ENCODE assay signal across 8 cellular contexts in the genomic region with DNA sequence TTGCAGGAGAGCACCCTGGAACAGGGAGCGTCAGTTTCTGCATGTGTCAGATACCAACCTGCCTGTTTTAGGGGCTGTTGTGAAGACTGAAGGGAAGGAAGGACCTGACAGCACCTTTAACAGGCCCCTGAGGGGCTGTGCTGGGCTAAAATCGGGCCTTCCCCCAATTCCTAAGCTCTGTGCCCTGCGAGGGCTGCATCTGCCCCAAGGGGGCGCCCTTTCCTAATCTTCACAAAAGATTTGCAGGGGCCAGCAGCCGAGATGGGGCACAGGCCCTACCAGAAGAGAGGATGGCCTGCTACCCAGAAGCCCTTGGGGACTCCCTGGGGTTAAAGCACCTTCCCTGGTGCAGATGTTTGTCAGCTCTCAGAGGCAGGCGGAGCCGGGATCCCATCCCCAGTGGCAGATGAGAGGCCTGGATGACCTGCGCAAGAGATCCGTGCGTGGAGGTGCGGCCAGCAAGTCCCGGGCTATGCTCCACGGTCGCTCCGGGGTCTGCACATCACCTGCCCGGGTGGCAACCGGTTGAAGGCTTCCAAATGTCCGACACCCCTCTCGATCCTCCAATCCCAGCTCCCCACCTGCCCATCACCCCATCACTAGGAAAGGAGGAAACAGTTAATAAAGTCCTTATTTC. TPM values are rescaled to one million over a fixed set of nuclear protein-coding genes. Genes with fewer than 3 reads are reported as not detected.
DNase-seq lines count a peak whose midpoint lies in the region; ATAC-seq, FAIRE-seq and TF ChIP-seq lines count a peak whose summit lies in the region.

No MANE protein-coding gene starts in this region.

- no peaks in the 10 kb centered on the region for H3K9me3 ChIP-seq in CD4-positive, alpha-beta memory T cell (ENCODE audit: control insufficient read depth in 1 of 2, low read length in 2 of 2)

- H3K4me3 ChIP-seq in AG10803 (ENCODE audit: low read length), result no peak overlapping the region
- no peak overlapping the region for H3K4me3 ChIP-seq in CD4-positive, alpha-beta memory T cell (ENCODE audit: low read length in 2 of 2)

- intact Hi-C loops in head of caudate nucleus (cut with DNase I), result no loop called here
- intact Hi-C loops in CD4-positive, alpha-beta memory T cell (cut with micrococcal nuclease), result no loop called here

- peak; percentile 14 for DNase-seq in AG10803 (ENCODE audit: low read depth)
- peak; percentile 66 for DNase-seq in GM12892 (ENCODE audit: insufficient read length)
- DNase-seq in NCI-H526 treated with DMSO at 0.1 percent for 48 hours (lab: John Stamatoyannopoulos, UW), result peak; percentile 14
- peak; percentile 71 to 76 for DNase-seq in activated T-cell treated with anti-CD3 and anti-CD28 coated beads, Interleukin-2, amount 50 U/mL, for 72 hours
- DNase-seq in head of caudate nucleus, result peak; percentile 40 to 88 (median 73)
- peak; percentile 60 for DNase-seq in stimulated activated CD4-positive, alpha-beta T cell treated with anti-CD3 and anti-CD28 coated beads, Interleukin-1b, Interleukin-23, amount 100 ng/mL, for 48 hours
- DNase-seq in CD4-positive, alpha-beta memory T cell, result no peak

- H3K4me1 ChIP-seq in CD4-positive, alpha-beta memory T cell (ENCODE audit: insufficient read depth, low read length), result no peaks in the 10 kb centered on the region

- POLR2A ChIA-PET in CD4-positive, alpha-beta memory T cell (lab: Charles Lee; ENCODE audit: partially characterized antibody), result no interaction called here

- no peaks in the 10 kb centered on the region for H3K36me3 ChIP-seq in CD4-positive, alpha-beta memory T cell (ENCODE audit: insufficient read depth, low read length)

- H3K27ac ChIP-seq in CD4-positive, alpha-beta memory T cell (ENCODE audit: low read depth, low read length), result no peak overlapping the region

- no peak for TF ChIP-seq POLR2A in GM12892 (IDR thresholded peaks at IDR 0.05; ENCODE audit: low read depth, low read length)

- no peaks in the 10 kb centered on the region for H3K36me3 Mint-ChIP-seq in activated T-cell treated with anti-CD3 and anti-CD28 coated beads, Interleukin-2, amount 50 U/mL, for 72 hours (ENCODE audit: insufficient read depth in 2 of 2)
- H3K36me3 Mint-ChIP-seq in CD4-positive, alpha-beta memory T cell, result no peaks in the 10 kb centered on the region

- H3K9me3 Mint-ChIP-seq in activated T-cell treated with anti-CD3 and anti-CD28 coated beads, Interleukin-2, amount 50 U/mL, for 72 hours, result no peaks in the 10 kb centered on the region
- no peaks in the 10 kb centered on the region for H3K9me3 Mint-ChIP-seq in CD4-positive, alpha-beta memory T cell

- no peak overlapping the region for H3K27ac Mint-ChIP-seq in activated T-cell treated with anti-CD3 and anti-CD28 coated beads, Interleukin-2, amount 50 U/mL, for 72 hours
- no peak overlapping the region for H3K27ac Mint-ChIP-seq in CD4-positive, alpha-beta memory T cell

- TF ChIP-seq CTCF in AG10803 (conservative IDR thresholded peaks at IDR 0.05; ENCODE audit: low read length), result peak; percentile 54

- H3K4me1 Mint-ChIP-seq in activated T-cell treated with anti-CD3 and anti-CD28 coated beads, Interleukin-2, amount 50 U/mL, for 72 hours (ENCODE audit: low read depth), result no peaks in the 10 kb centered on the region
- H3K4me1 Mint-ChIP-seq in CD4-positive, alpha-beta memory T cell, result no peaks in the 10 kb centered on the region

- CTCF ChIA-PET in CD4-positive, alpha-beta memory T cell (lab: Charles Lee; ENCODE audit: partially characterized antibody), result interaction anchor here (1.0 to 1.9 kb wide), 4 partner anchors 9 to 84 kb away, joined by 3 to 5 read pairs (median 4); no protein-coding TSS in a partner anchor

- no peak for FAIRE-seq in GM12892 (lab: Jason Lieb, UNC)

- no peaks in the 10 kb centered on the region for H3K27me3 ChIP-seq in CD4-positive, alpha-beta memory T cell (ENCODE audit: insufficient read depth, low read length)

- H3K27me3 Mint-ChIP-seq in activated T-cell treated with anti-CD3 and anti-CD28 coated beads, Interleukin-2, amount 50 U/mL, for 72 hours (ENCODE audit: low read depth), result peaks cover 21% of the 10 kb centered on the region
- H3K27me3 Mint-ChIP-seq in CD4-positive, alpha-beta memory T cell, result peaks cover 23 to 39% of the 10 kb centered on the region in 2 donors

- no peak overlapping the region for H3K4me3 Mint-ChIP-seq in activated T-cell treated with anti-CD3 and anti-CD28 coated beads, Interleukin-2, amount 50 U/mL, for 72 hours
- no peak overlapping the region for H3K4me3 Mint-ChIP-seq in CD4-positive, alpha-beta memory T cell

- peak; percentile 42 to 54 for ATAC-seq in activated T-cell treated with anti-CD3 and anti-CD28 coated beads, Interleukin-2, amount 50 U/mL, for 72 hours (replicated peaks in 1 of 2)
- ATAC-seq in GM21423 (IDR thresholded peaks at IDR 0.05; ENCODE audit: unreplicated experiment), result no peak

RNA-seq across cellular contexts. Expression of a gene that starts 53.6 kb away (rescaled TPM):
- not detected for polyA plus RNA-seq in GM12892 (2012; ENCODE audit: missing spikeins)
- total RNA-seq in activated T-cell treated with anti-CD3 and anti-CD28 coated beads, Interleukin-2, amount 50 U/mL, for 72 hours, result not detected
- total RNA-seq in CD4-positive, alpha-beta memory T cell, result not detected
- not detected for polyA plus RNA-seq in CD4-positive, alpha-beta memory T cell

Comparison
In these comparisons a context has a peak if more than half of its experiments do, and no peak if none do; other contexts are left out.
1. DNase-seq: peak in AG10803 (single experiment), GM12892 (single experiment), NCI-H526 treated with DMSO at 0.1 percent for 48 hours (single experiment), activated T-cell treated with anti-CD3 and anti-CD28 coated beads, Interleukin-2, amount 50 U/mL, for 72 hours (2 of 2), head of caudate nucleus (42 of 42) and stimulated activated CD4-positive, alpha-beta T cell treated with anti-CD3 and anti-CD28 coated beads, Interleukin-1b, Interleukin-23, amount 100 ng/mL, for 48 hours (single experiment); none in CD4-positive, alpha-beta memory T cell (0 of 5).